ENCODE assay signal across 12 cellular contexts in the genomic region with DNA sequence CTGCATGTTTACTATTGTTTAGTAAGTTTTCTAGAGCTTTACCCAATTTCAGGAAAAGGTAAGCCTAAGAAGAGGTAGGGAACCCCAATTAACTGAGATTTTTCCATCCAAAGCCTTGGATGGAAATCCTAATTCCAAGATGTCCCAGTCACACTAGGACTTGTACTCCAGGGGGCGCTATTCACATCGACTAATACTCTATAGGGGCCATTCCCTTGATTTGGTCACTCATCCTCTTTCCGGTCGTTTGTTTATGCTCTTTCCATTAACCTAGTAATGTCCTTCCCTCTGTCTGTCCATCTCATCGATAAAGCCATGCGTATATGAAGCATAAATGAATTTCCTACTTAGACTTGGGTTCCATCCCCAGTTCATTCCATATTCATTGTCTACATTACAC.
DNase-seq lines count a peak whose midpoint lies in the region; ATAC-seq and TF ChIP-seq lines count a peak whose summit lies in the region.
"Had no signal": no experiment of that assay in that cellular context is flagged by ENCODE, and none has a peak within 500 bp of the region (broad histone marks: within the 10 kb centered on the region; RNA-seq: fewer than 3 reads in every experiment).

No MANE protein-coding gene starts in this region.

- no peaks in the 10 kb centered on the region for H3K79me2 ChIP-seq in OCI-LY1 (ENCODE audit: insufficient read depth, low read length)

- no peaks in the 10 kb centered on the region for H3K9me2 ChIP-seq in OCI-LY1 (ENCODE audit: low read depth, low read length)

- DNase-seq in 8988T (peak; percentile 33), fibroblast of the aortic adventitia (ENCODE audit: low read depth) (no peak)
- DNase-seq in stimulated activated CD4-positive, alpha-beta T cell treated with anti-CD3 and anti-CD28 coated beads, Interleukin-2, amount 100 ng/mL, for 48 hours, result no peak
- DNase-seq: activated naive CD4-positive, alpha-beta T cell treated with anti-CD3 and anti-CD28 coated beads, Interleukin-2, amount 50 U/mL, for 16 hours; Calu3; NCI-H2171 had no signal

- H3K27ac ChIP-seq in OCI-LY1 (ENCODE audit: low read depth, low read length, poor library complexity, severe bottlenecking), result no peak overlapping the region

- H4K20me1 ChIP-seq in OCI-LY1 (ENCODE audit: insufficient read depth, low read length), result no peaks in the 10 kb centered on the region

- ATAC-seq in GM18907 (IDR thresholded peaks at IDR 0.05; ENCODE audit: unreplicated experiment), result no peak
- no peak for ATAC-seq in HG03095 (IDR thresholded peaks at IDR 0.05; ENCODE audit: unreplicated experiment)
- ATAC-seq in GM18505 (IDR thresholded peaks at IDR 0.05; ENCODE audit: unreplicated experiment), result no peak
- ATAC-seq: left lobe of liver had no signal

- H3K9ac ChIP-seq in OCI-LY1 (ENCODE audit: low read length), result no peak overlapping the region

- H3K36me3 ChIP-seq in OCI-LY1 (ENCODE audit: insufficient read depth, low read length), result no peaks in the 10 kb centered on the region

- no peak overlapping the region for H2AFZ ChIP-seq in OCI-LY1 (ENCODE audit: low read length)

- no peaks in the 10 kb centered on the region for H3F3A ChIP-seq in OCI-LY1 (ENCODE audit: insufficient read depth, low read length)

- TF ChIP-seq CTCF in GM12873 (IDR thresholded peaks at IDR 0.05; ENCODE audit: insufficient read depth, low read depth, low read length, missing control alignments) (peak; percentile 46), OCI-LY1 (IDR thresholded peaks at IDR 0.05; ENCODE audit: low read length) (peak; percentile 57), fibroblast of the aortic adventitia (IDR thresholded peaks at IDR 0.05; ENCODE audit: insufficient read depth, low read length) (peak; percentile 9)

- H3K4me2 ChIP-seq in OCI-LY1 (ENCODE audit: low read length), result no peak overlapping the region

- H3K27me3 ChIP-seq in OCI-LY1 (ENCODE audit: insufficient read depth, low read length), result no peaks in the 10 kb centered on the region

- H3K4me3 ChIP-seq in OCI-LY1 (ENCODE audit: low read depth, low read length, poor library complexity, severe bottlenecking) (no peak overlapping the region), fibroblast of the aortic adventitia (ENCODE audit: low read depth, low read length) (no peak overlapping the region)

- H3K4me1 ChIP-seq in OCI-LY1 (ENCODE audit: insufficient read depth, low read length, severe bottlenecking), result no peaks in the 10 kb centered on the region

- no peaks in the 10 kb centered on the region for H3K9me3 ChIP-seq in OCI-LY1 (ENCODE audit: low read length)

- no peak for TF ChIP-seq POLR2A in GM18505 (IDR thresholded peaks at IDR 0.05; ENCODE audit: borderline replicate concordance, extremely low read depth, insufficient read depth, insufficient read length)
